18 cellular contexts compared by ENCODE assay signal in genomic region chr10:13719411-13719810, GRCh38.
DNase-seq lines count a peak whose midpoint lies in the region; ATAC-seq and TF ChIP-seq lines count a peak whose summit lies in the region.
"Had no signal": no experiment of that assay in that cellular context is flagged by ENCODE, and none has a peak within 500 bp of the region (broad histone marks: within the 10 kb centered on the region; RNA-seq: fewer than 3 reads in every experiment).

No MANE protein-coding gene starts in this region.

- ATAC-seq in Right ventricle myocardium inferior (peak; percentile 14), upper lobe of left lung (ENCODE audit: low FRiP score in 2 of 2) (no peak), GM18868 (IDR thresholded peaks at IDR 0.05; ENCODE audit: unreplicated experiment) (no peak)
- ATAC-seq in activated T-helper 17 cell treated with anti-CD3 and anti-CD28 coated beads, Interleukin-2, amount 50 U/mL, for 72 hours (replicated peaks): no peak

- H3K36me3 ChIP-seq in upper lobe of left lung: no peaks in the 10 kb centered on the region

- WGBS in upper lobe of left lung, 2 donors: 52 to 54% methylated on average over 4 to 5 of the region's 5 CpGs

- peaks cover 22 to 30% (median 24%) of the 10 kb centered on the region in 4 donors for H3K4me1 ChIP-seq in upper lobe of left lung

- TF ChIP-seq EP300 in upper lobe of left lung (IDR thresholded peaks at IDR 0.05): no peak

- peaks cover 78% of the 10 kb centered on the region for H3K4me1 Mint-ChIP-seq in nephron progenitor cell
- H3K4me1 Mint-ChIP-seq in activated T-helper 17 cell treated with anti-CD3 and anti-CD28 coated beads, Interleukin-2, amount 50 U/mL, for 72 hours: no peaks in the 10 kb centered on the region

- intact Hi-C loops in Right ventricle myocardium inferior (cut with DNase I) (no loop called here), cardiac septum (cut with DNase I) (no loop called here)

- H3K27ac ChIP-seq in upper lobe of left lung: peak overlapping the region in 3 of 4 donors; percentile 11 to 77 (median 37)

- TF ChIP-seq CTCF in fibroblast of villous mesenchyme (IDR thresholded peaks at IDR 0.05; ENCODE audit: insufficient read depth, low read depth, low read length) (no peak), nephron progenitor cell (IDR thresholded peaks at IDR 0.05) (no peak), upper lobe of left lung (IDR thresholded peaks at IDR 0.05) (no peak)

- H3K4me3 ChIP-seq in fibroblast of villous mesenchyme (ENCODE audit: low read depth, low read length): no peak overlapping the region
- no peak overlapping the region for H3K4me3 ChIP-seq in upper lobe of left lung
- H3K4me3 ChIP-seq: smooth muscle cell had no signal

- H3K27ac Mint-ChIP-seq in nephron progenitor cell: peak overlapping the region; percentile 98
- H3K27ac Mint-ChIP-seq in activated T-helper 17 cell treated with anti-CD3 and anti-CD28 coated beads, Interleukin-2, amount 50 U/mL, for 72 hours: no peak overlapping the region
- H3K27ac Mint-ChIP-seq: activated CD4-positive, alpha-beta memory T cell treated with anti-CD3 and anti-CD28 coated beads, Interleukin-2, amount 10 ng/mL, durations not matched to agents 7 days and 5 days; activated naive CD4-positive, alpha-beta T cell treated with anti-CD3 and anti-CD28 coated beads, Interleukin-2, amount 50 U/mL, for 24 hours; activated T-cell treated with anti-CD3 and anti-CD28 coated beads, Interleukin-2, amount 50 U/mL, for 24 hours; CD4-positive, alpha-beta T cell had no signal

- no peaks in the 10 kb centered on the region for H3K27me3 Mint-ChIP-seq in nephron progenitor cell (ENCODE audit: low read depth, poor library complexity)
- H3K27me3 Mint-ChIP-seq in activated T-helper 17 cell treated with anti-CD3 and anti-CD28 coated beads, Interleukin-2, amount 50 U/mL, for 72 hours: peaks cover 4% of the 10 kb centered on the region
- H3K27me3 Mint-ChIP-seq: activated naive CD4-positive, alpha-beta T cell treated with anti-CD3 and anti-CD28 coated beads, Interleukin-2, amount 50 U/mL, for 24 hours; CD4-positive, alpha-beta T cell had no signal

- DNase-seq in Right ventricle myocardium inferior (ENCODE audit: missing footprints) (no peak), cardiac septum (ENCODE audit: low spot score) (no peak), fibroblast of villous mesenchyme (ENCODE audit: low read depth) (peak; percentile 18), nephron progenitor cell (no peak), upper lobe of left lung (peak in 1 of 2 donors; percentile 33), germinal center (ENCODE audit: low spot score) (no peak)
- DNase-seq: activated CD4-positive, alpha-beta memory T cell treated with anti-CD3 and anti-CD28 coated beads, Interleukin-2, amount 10 ng/mL, durations not matched to agents 7 days and 5 days; activated T-cell treated with anti-CD3 and anti-CD28 coated beads, Interleukin-2, amount 50 U/mL, for 24 hours; CD4-positive, alpha-beta T cell; DMS53; kidney glomerular epithelial cell; NCI-H187; SHP77; T-helper 1 cell had no signal

- no peak overlapping the region for H3K4me3 Mint-ChIP-seq in nephron progenitor cell
- no peak overlapping the region for H3K4me3 Mint-ChIP-seq in activated T-helper 17 cell treated with anti-CD3 and anti-CD28 coated beads, Interleukin-2, amount 50 U/mL, for 72 hours
- H3K4me3 Mint-ChIP-seq: activated CD4-positive, alpha-beta memory T cell treated with anti-CD3 and anti-CD28 coated beads, Interleukin-2, amount 10 ng/mL, durations not matched to agents 7 days and 5 days; activated T-cell treated with anti-CD3 and anti-CD28 coated beads, Interleukin-2, amount 50 U/mL, for 24 hours had no signal

- peaks cover 35% of the 10 kb centered on the region for H3K36me3 Mint-ChIP-seq in nephron progenitor cell (ENCODE audit: low read depth)
- no peaks in the 10 kb centered on the region for H3K36me3 Mint-ChIP-seq in activated T-helper 17 cell treated with anti-CD3 and anti-CD28 coated beads, Interleukin-2, amount 50 U/mL, for 72 hours (ENCODE audit: low read depth)
- H3K36me3 Mint-ChIP-seq: activated naive CD4-positive, alpha-beta T cell treated with anti-CD3 and anti-CD28 coated beads, Interleukin-2, amount 50 U/mL, for 24 hours had no signal

- no peak for TF ChIP-seq POLR2A in upper lobe of left lung (IDR thresholded peaks at IDR 0.05)

- H3K9me3 Mint-ChIP-seq in nephron progenitor cell: no peaks in the 10 kb centered on the region
- H3K9me3 Mint-ChIP-seq in activated T-helper 17 cell treated with anti-CD3 and anti-CD28 coated beads, Interleukin-2, amount 50 U/mL, for 72 hours: peaks cover 4% of the 10 kb centered on the region
- H3K9me3 Mint-ChIP-seq: activated CD4-positive, alpha-beta memory T cell treated with anti-CD3 and anti-CD28 coated beads, Interleukin-2, amount 10 ng/mL, durations not matched to agents 7 days and 5 days; activated naive CD4-positive, alpha-beta T cell treated with anti-CD3 and anti-CD28 coated beads, Interleukin-2, amount 50 U/mL, for 24 hours; activated T-cell treated with anti-CD3 and anti-CD28 coated beads, Interleukin-2, amount 50 U/mL, for 24 hours; CD4-positive, alpha-beta T cell had no signal

- H3K27me3 ChIP-seq in upper lobe of left lung: no peaks in the 10 kb centered on the region

- H3K9me3 ChIP-seq in upper lobe of left lung: no peaks in the 10 kb centered on the region
